8 cellular contexts compared by ENCODE assay signal in genomic region chr4:84582302-84582987, GRCh38. TPM values are rescaled to one million over a fixed set of nuclear protein-coding genes. Genes with fewer than 3 reads are reported as not detected.
A peak's percentile ranks its signal among the peaks of the same experiment; 100 is the strongest.
DNase-seq lines count a peak whose midpoint lies in the region; ATAC-seq and TF ChIP-seq lines count a peak whose summit lies in the region.

No MANE protein-coding gene starts in this region.

- TF ChIP-seq CTCF in adrenal gland (IDR thresholded peaks at IDR 0.05): peak in 1 of 6 experiments; percentile 3
- no peak for TF ChIP-seq CTCF in left ventricle myocardium inferior (IDR thresholded peaks at IDR 0.05; ENCODE audit: borderline replicate concordance)
- peak in 1 of 6 experiments; percentile 21 for TF ChIP-seq CTCF in upper lobe of left lung (IDR thresholded peaks at IDR 0.05)

- no peaks in the 10 kb centered on the region for H3K27me3 ChIP-seq in adrenal gland
- peaks cover 62% of the 10 kb centered on the region for H3K27me3 ChIP-seq in left ventricle myocardium inferior (ENCODE audit: low read depth)
- peaks cover 0 to 18% (median 1%) of the 10 kb centered on the region in 4 donors for H3K27me3 ChIP-seq in upper lobe of left lung

- peaks cover 4 to 7% of the 10 kb centered on the region in 2 donors for H3K4me1 ChIP-seq in adrenal gland (replicated peaks in 1 of 2)
- H3K4me1 ChIP-seq in left ventricle myocardium inferior: peaks cover 23% of the 10 kb centered on the region
- peaks cover 14 to 20% (median 16%) of the 10 kb centered on the region in 4 donors for H3K4me1 ChIP-seq in upper lobe of left lung

- H3K4me3 ChIP-seq in adrenal gland (peak overlapping the region in 3 of 4 donors; percentile 49 to 86 (median 79)), left ventricle myocardium inferior (peak overlapping the region; percentile 89), upper lobe of left lung (peak overlapping the region; percentile 40 to 89 (median 72))

- ATAC-seq in HG02571 (IDR thresholded peaks at IDR 0.05; ENCODE audit: unreplicated experiment): peak; percentile 84
- peak; percentile 95 for ATAC-seq in upper lobe of left lung (ENCODE audit: low FRiP score in 2 of 2)

- DNase-seq in ELR (ENCODE audit: low read depth) (peak; percentile 57), NCI-H1105 (lab: John Stamatoyannopoulos, UW) (peak; percentile 78), T-helper 1 cell (peak; percentile 65 to 90 (median 88)), adrenal gland (peak; percentile 91 to 98 (median 95)), left ventricle myocardium inferior (peak; percentile 83), posterior vena cava (ENCODE audit: low spot score) (peak; percentile 91), upper lobe of left lung (peak; percentile 95 to 99)

- TF ChIP-seq EP300 in upper lobe of left lung (IDR thresholded peaks at IDR 0.05): peak in 1 of 4 donors; percentile 51

- intact Hi-C loops in adrenal gland (cut with DNase I): no loop called here
- intact Hi-C loops in left ventricle myocardium inferior (cut with micrococcal nuclease): no loop called here
- intact Hi-C loops in posterior vena cava (cut with DNase I): no loop called here

- 0 to 1% (median 1%) methylated on average over 12 to 56 of the region's 56 CpGs for WGBS in adrenal gland, 4 donors
- 1 to 2% methylated on average over 13 to 35 of the region's 56 CpGs for WGBS in upper lobe of left lung, 2 donors

- peak in 1 of 2 donors; percentile 78 for TF ChIP-seq POLR2A in adrenal gland (IDR thresholded peaks at IDR 0.05)
- peak in 1 of 4 donors; percentile 58 for TF ChIP-seq POLR2A in upper lobe of left lung (IDR thresholded peaks at IDR 0.05)

- no peaks in the 10 kb centered on the region for H3K36me3 ChIP-seq in adrenal gland (replicated peaks in 1 of 2)
- no peaks in the 10 kb centered on the region for H3K36me3 ChIP-seq in left ventricle myocardium inferior
- no peaks in the 10 kb centered on the region for H3K36me3 ChIP-seq in upper lobe of left lung

- H3K9me3 ChIP-seq in adrenal gland (replicated peaks in 1 of 3) (no peaks in the 10 kb centered on the region), left ventricle myocardium inferior (replicated peaks) (no peaks in the 10 kb centered on the region), upper lobe of left lung (no peaks in the 10 kb centered on the region)

- peak overlapping the region in 3 of 5 donors; percentile 77 to 85 (median 81) for H3K27ac ChIP-seq in adrenal gland
- peak overlapping the region; percentile 73 for H3K27ac ChIP-seq in left ventricle myocardium inferior (replicated peaks)
- peak overlapping the region; percentile 85 to 89 (median 86) for H3K27ac ChIP-seq in upper lobe of left lung

RNA-seq across cellular contexts. Expression of gene CDS1, which starts 0.5 kb away (rescaled TPM):
- total RNA-seq in adrenal gland: 10 to 100 TPM in 4 of 8 donors, 1 to 10 TPM in 4; 5.3 to 17.8 (median 10.1) TPM
- polyA plus RNA-seq in adrenal gland: 1 to 10 TPM; 2.6 to 8.0 (median 3.7) TPM
- 1.3 TPM for total RNA-seq in left ventricle myocardium inferior
- under 1 TPM; 0.65 to 0.90 TPM for total RNA-seq in posterior vena cava
- total RNA-seq in upper lobe of left lung: 10 to 100 TPM in 5 of 6 donors, 1 to 10 TPM in 1; 6.5 to 39.8 (median 19.2) TPM

Comparison
In these comparisons a context has a peak if more than half of its experiments do, and no peak if none do; other contexts are left out.
1. Peak in every context shown above with its lines: DNase-seq, ATAC-seq, H3K4me3 ChIP-seq and H3K27ac ChIP-seq.